ENCODE assay signal across 19 cellular contexts in genomic region chr15:77311020-77311419, GRCh38.
DNase-seq lines count a peak whose midpoint lies in the region; ATAC-seq, FAIRE-seq and TF ChIP-seq lines count a peak whose summit lies in the region.
"Had no signal": no experiment of that assay in that cellular context is flagged by ENCODE, and none has a peak within 500 bp of the region (broad histone marks: within the 10 kb centered on the region; RNA-seq: fewer than 3 reads in every experiment).

No MANE protein-coding gene starts in this region.

- H3K4me2 ChIP-seq in A549 (no peak overlapping the region), IMR-90 (ENCODE audit: low read depth, low read length) (no peak overlapping the region)

- TF ChIP-seq POLR2A in A549 (IDR thresholded peaks at IDR 0.05; ENCODE audit: low read length) (no peak), IMR-90 (IDR thresholded peaks at IDR 0.05; ENCODE audit: low read depth, low read length) (no peak)

- no peak overlapping the region for H2AFZ ChIP-seq in IMR-90 (replicated peaks; ENCODE audit: low read length, poor library complexity)
- H2AFZ ChIP-seq: GM23248 had no signal

- H2BK20ac ChIP-seq in IMR-90 (ENCODE audit: low read depth, low read length), result no peak overlapping the region

- H2BK15ac ChIP-seq in IMR-90 (ENCODE audit: low read depth, low read length), result no peak overlapping the region

- no peak overlapping the region for H2AK5ac ChIP-seq in IMR-90 (ENCODE audit: low read depth, low read length)

- WGBS in A549 (ENCODE audit: missing lambda C conversion rate), result 90% methylated on average over 4 of the region's 4 CpGs
- WGBS in IMR-90 (ENCODE audit: extremely low coverage in 2 of 2, insufficient read length in 1 of 2), 2 experiments, result no CpG with 5 or more reads among the region's 4 CpGs

- dilution Hi-C loops in IMR-90 (cut with HindIII; ENCODE audit: low sequenced_read_pairs, unreplicated experiment), result no loop called here

- peaks cover 4% of the 10 kb centered on the region; the same call in 1 of the 2 replicates for H3K9me1 ChIP-seq in IMR-90 (ENCODE audit: insufficient read depth, low read length)

- H2BK120ac ChIP-seq in IMR-90 (ENCODE audit: low read depth, low read length), result no peak overlapping the region

- H2AK9ac ChIP-seq in IMR-90 (replicated peaks; ENCODE audit: low read depth, low read length, poor library complexity), result no peak overlapping the region

- no peak for DNase-seq in A549 (ENCODE audit: low read depth in 1 of 2, low spot score in 1 of 2)
- no peak for DNase-seq in IMR-90
- peak; percentile 16 for DNase-seq in amniotic epithelial cell (ENCODE audit: low read depth)
- DNase-seq in mesothelial cell of epicardium (ENCODE audit: low spot score in 2 of 2, unreplicated experiment in 2 of 2), result no peak
- DNase-seq in kidney, result no peak
- DNase-seq in mucosa of gallbladder (ENCODE audit: low spot score), result no peak
- DNase-seq: 8988T; BE2C; C1 segment of cervical spinal cord; CD4-positive, CD25-positive, alpha-beta regulatory T cell; CD8-positive, alpha-beta memory T cell; COR-L47; GM23248; H7 had no signal

- peak overlapping the region; percentile 41 for H3K27ac Mint-ChIP-seq in mesothelial cell of epicardium
- H3K27ac Mint-ChIP-seq: CD4-positive, CD25-positive, alpha-beta regulatory T cell had no signal

- in situ Hi-C loops in IMR-90 (cut with MboI; ENCODE audit: low sequenced_read_pairs), result no loop called here

- ATAC-seq in A549 (no peak), IMR-90 (ENCODE audit: low read depth) (no peak), GM21723 (IDR thresholded peaks at IDR 0.05; ENCODE audit: unreplicated experiment) (no peak)

- H3K14ac ChIP-seq in IMR-90 (replicated peaks; ENCODE audit: low read depth, low read length), result no peak overlapping the region

- H3K36me3 Mint-ChIP-seq in mesothelial cell of epicardium, result peaks cover 5% of the 10 kb centered on the region
- H3K36me3 Mint-ChIP-seq: CD4-positive, CD25-positive, alpha-beta regulatory T cell; CD8-positive, alpha-beta memory T cell had no signal

- H4K8ac ChIP-seq in IMR-90 (ENCODE audit: low read depth in 2 of 2, low read length in 2 of 2), result no peak overlapping the region

- FAIRE-seq in A549 (lab: Jason Lieb, UNC), result peak; percentile 84
- FAIRE-seq in kidney (lab: Jason Lieb, UNC), result no peak
- FAIRE-seq: D721Med, G401.6, GM12891, HTR-8/SVneo had no signal

- peaks cover 12 to 66% of the 10 kb centered on the region in 2 experiments for H3K79me1 ChIP-seq in IMR-90 (ENCODE audit: low read depth in 1 of 2, low read length in 2 of 2)

- peaks cover 63% of the 10 kb centered on the region for H3K4me1 Mint-ChIP-seq in mesothelial cell of epicardium

- no peak overlapping the region for H3K27ac ChIP-seq in A549
- H3K27ac ChIP-seq in IMR-90 (ENCODE audit: insufficient read depth, low read length), result no peak overlapping the region
- H3K27ac ChIP-seq in kidney (ENCODE audit: low read depth in 2 of 2, low read length in 2 of 2), result no peak overlapping the region
- H3K27ac ChIP-seq: GM23248 had no signal

- TF ChIP-seq RAD21 in A549 (conservative IDR thresholded peaks at IDR 0.05 in 1 of 2, IDR thresholded peaks at IDR 0.05 in 1 of 2), result no peak
- TF ChIP-seq RAD21 in IMR-90 (IDR thresholded peaks at IDR 0.05; ENCODE audit: low read length), result no peak

- H4K91ac ChIP-seq in IMR-90 (ENCODE audit: insufficient read depth, low read depth, low read length), result no peak overlapping the region

- no peak for TF ChIP-seq EP300 in A549 (IDR thresholded peaks at IDR 0.05)

- H3K56ac ChIP-seq in IMR-90 (ENCODE audit: extremely low read depth, insufficient read depth, low read length), result no peak overlapping the region

- peaks cover 36% of the 10 kb centered on the region; the same call in 1 of the 2 replicates for H4K20me1 ChIP-seq in IMR-90 (ENCODE audit: insufficient read depth, low read length)

- no peak overlapping the region for H2BK5ac ChIP-seq in IMR-90 (ENCODE audit: low read depth, low read length, poor library complexity, severe bottlenecking)

- H3K4me1 ChIP-seq in A549 (peaks cover 26% of the 10 kb centered on the region), IMR-90 (ENCODE audit: control insufficient read depth, insufficient read depth, low read length) (peaks cover 15% of the 10 kb centered on the region), kidney (ENCODE audit: control insufficient read depth in 1 of 2, insufficient read depth in 1 of 2, low read depth in 1 of 2, low read length in 2 of 2) (no peaks in the 10 kb centered on the region)
- H3K4me1 ChIP-seq: BE2C had no signal

- H3K4ac ChIP-seq in IMR-90 (ENCODE audit: low read depth, low read length), result no peak overlapping the region

- POLR2A ChIA-PET in A549 (lab: Yijun Ruan, JAX) (no interaction called here), IMR-90 (lab: Charles Lee; ENCODE audit: unreplicated experiment) (no interaction called here)

- no peak overlapping the region for H4K5ac ChIP-seq in IMR-90 (ENCODE audit: low read depth, low read length)

- H3K9me3 ChIP-seq in A549 (no peaks in the 10 kb centered on the region), IMR-90 (ENCODE audit: control insufficient read depth, insufficient read depth, low read length) (no peaks in the 10 kb centered on the region), kidney (ENCODE audit: control insufficient read depth in 1 of 2, low read length in 2 of 2) (no peaks in the 10 kb centered on the region)
- H3K9me3 ChIP-seq: BE2C had no signal

- H3K4me3 ChIP-seq in A549, result no peak overlapping the region
- no peak overlapping the region for H3K4me3 ChIP-seq in IMR-90 (ENCODE audit: insufficient read depth, low read depth, low read length)
- no peak overlapping the region for H3K4me3 ChIP-seq in kidney (ENCODE audit: low read length in 2 of 2)
- H3K4me3 ChIP-seq: GM23248 had no signal

- no TSS peak for BruUV-seq in IMR-90 (replicated peaks; lab: Mats Ljungman, UMichigan)

- H3K23ac ChIP-seq in IMR-90 (ENCODE audit: low read depth, low read length), result no peak overlapping the region

- H3K27me3 ChIP-seq in IMR-90 (ENCODE audit: control insufficient read depth, insufficient read depth, low read length), result no peaks in the 10 kb centered on the region
- H3K27me3 ChIP-seq: BE2C had no signal

- no peaks in the 10 kb centered on the region for H3K27me3 Mint-ChIP-seq in mesothelial cell of epicardium (ENCODE audit: low read depth)
- H3K27me3 Mint-ChIP-seq: CD8-positive, alpha-beta memory T cell had no signal

- TF ChIP-seq CTCF in A549 (IDR thresholded peaks at IDR 0.05) (no peak), IMR-90 (conservative IDR thresholded peaks at IDR 0.05; ENCODE audit: low read depth, low read length) (no peak), mesothelial cell of epicardium (IDR thresholded peaks at IDR 0.05; ENCODE audit: unreplicated experiment) (no peak), kidney (IDR thresholded peaks at IDR 0.05; ENCODE audit: borderline replicate concordance, extremely low read depth, insufficient read depth) (no peak)

- H3K18ac ChIP-seq in IMR-90 (ENCODE audit: low read depth, low read length), result no peak overlapping the region

- H3K4me3 Mint-ChIP-seq in mesothelial cell of epicardium, result no peak overlapping the region
- H3K4me3 Mint-ChIP-seq: CD4-positive, CD25-positive, alpha-beta regulatory T cell; CD8-positive, alpha-beta memory T cell had no signal

- CTCF ChIA-PET in A549 (lab: Yijun Ruan, JAX) (interaction anchor here (1.2 to 2.1 kb wide), 2 partner anchors 8 to 124 kb away, joined by 3 to 6 read pairs; no protein-coding TSS in a partner anchor), IMR-90 (lab: Yijun Ruan, JAX) (no interaction called here)

- H3K9me3 Mint-ChIP-seq in mesothelial cell of epicardium, result peaks cover 4% of the 10 kb centered on the region
- H3K9me3 Mint-ChIP-seq: CD4-positive, CD25-positive, alpha-beta regulatory T cell; CD8-positive, alpha-beta memory T cell had no signal

- intact Hi-C loops in IMR-90 (cut with micrococcal nuclease), result no loop called here
- intact Hi-C loops in kidney (cut with DNase I), result no loop called here

- H3K36me3 ChIP-seq in IMR-90 (ENCODE audit: control insufficient read depth, insufficient read depth, low read length) (no peaks in the 10 kb centered on the region), kidney (ENCODE audit: control insufficient read depth in 1 of 2, insufficient read depth in 2 of 2, low read length in 2 of 2) (no peaks in the 10 kb centered on the region)
- H3K36me3 ChIP-seq: BE2C had no signal

- H3K9ac ChIP-seq in IMR-90 (ENCODE audit: low read depth, low read length) (no peak overlapping the region), kidney (ENCODE audit: low read length in 2 of 2) (no peak overlapping the region)
- H3K9ac ChIP-seq: GM23248 had no signal

TF ChIP-seq in A549, 52 proteins besides CTCF, POLR2A, EP300 and RAD21:
- TF ChIP-seq HDAC2 (IDR thresholded peaks at IDR 0.05) (no peak), CEBPB (IDR thresholded peaks at IDR 0.05) (0 out of 4 replicates have a peak, but pooled peaks have one; percentile 35 to 37), CHD2 (IDR thresholded peaks at IDR 0.05; ENCODE audit: low read length, partially characterized antibody) (no peak)
- TF ChIP-seq, protein P1, sequence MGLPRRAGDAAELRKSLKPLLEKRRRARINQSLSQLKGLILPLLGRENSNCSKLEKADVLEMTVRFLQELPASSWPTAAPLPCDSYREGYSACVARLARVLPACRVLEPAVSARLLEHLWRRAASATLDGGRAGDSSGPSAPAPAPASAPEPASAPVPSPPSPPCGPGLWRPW (IDR thresholded peaks at IDR 0.05), result no peak

TF ChIP-seq in IMR-90, 13 proteins besides CTCF, POLR2A, EP300 and RAD21:
- no peak for TF ChIP-seq NFE2L2 (IDR thresholded peaks at IDR 0.05; ENCODE audit: low read depth, low read length)
- peak; percentile 69 for TF ChIP-seq CEBPB (IDR thresholded peaks at IDR 0.05; ENCODE audit: low read depth, low read length)
